In the genomic region with DNA sequence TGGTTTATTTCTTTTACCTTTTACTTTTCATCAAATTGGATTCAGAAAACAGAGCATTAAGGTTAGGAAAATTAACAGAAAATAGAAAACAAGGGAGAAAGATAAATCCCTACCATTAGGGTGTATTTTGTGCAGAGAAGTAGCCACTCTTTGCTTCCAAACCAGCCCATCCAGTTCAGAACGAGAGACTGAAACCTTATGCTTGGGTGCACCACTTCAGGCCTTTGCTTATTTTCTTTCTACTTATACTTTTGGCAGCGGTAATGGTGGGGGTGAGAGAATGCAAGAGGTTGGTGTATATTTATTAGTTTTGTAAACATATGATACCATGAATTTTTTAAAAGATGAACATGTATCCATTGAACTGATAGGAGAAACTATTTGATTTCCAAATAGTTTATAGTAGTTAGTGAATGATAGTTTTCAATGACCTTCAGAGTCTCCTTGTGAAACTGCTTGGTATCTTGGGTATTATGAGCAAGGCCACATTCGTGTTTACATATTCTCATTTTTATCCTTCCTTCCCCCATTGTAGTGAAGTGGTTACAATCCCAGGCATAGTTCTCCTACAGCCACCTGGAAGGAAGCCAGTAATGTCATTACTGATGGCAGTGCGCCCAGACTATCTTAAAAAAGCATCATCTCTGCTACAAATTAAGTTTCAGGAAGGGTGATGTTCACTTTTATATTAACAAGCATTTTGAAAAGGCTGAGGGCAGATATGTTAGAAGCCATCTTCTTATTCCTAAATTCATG, we compare ENCODE assay signal across 8 cellular contexts.
DNase-seq lines count a peak whose midpoint lies in the region; ATAC-seq and TF ChIP-seq lines count a peak whose summit lies in the region.

No MANE protein-coding gene starts in this region.

- H3K4me1 Mint-ChIP-seq in type B pancreatic cell (ENCODE audit: unreplicated experiment) (peaks cover 32% of the 10 kb centered on the region), endodermal cell (no peaks in the 10 kb centered on the region)

- peak; percentile 59 for ATAC-seq in GM18858 (IDR thresholded peaks at IDR 0.05; ENCODE audit: unreplicated experiment)
- peak; percentile 44 for ATAC-seq in HG03280 (IDR thresholded peaks at IDR 0.05; ENCODE audit: unreplicated experiment)
- peak; percentile 69 for ATAC-seq in left lobe of liver

- DNase-seq in AG04449 (ENCODE audit: low read depth, low spot score) (peak; percentile 94), NCI-H446 (lab: John Stamatoyannopoulos, UW) (peak; percentile 96), caudate nucleus (lab: John Stamatoyannopoulos, UW) (peak in 15 of 61 donors; percentile 14 to 79 (median 28)), left lobe of liver (ENCODE audit: low spot score) (peak; percentile 53), type B pancreatic cell (ENCODE audit: extremely low spot score, unreplicated experiment) (no peak), endodermal cell (no peak)

- TF ChIP-seq CTCF in AG04449 (IDR thresholded peaks at IDR 0.05; ENCODE audit: insufficient read depth, low read length, missing control alignments) (no peak), type B pancreatic cell (conservative IDR thresholded peaks at IDR 0.05) (no peak), endodermal cell (conservative IDR thresholded peaks at IDR 0.05) (no peak)

- no peaks in the 10 kb centered on the region for H3K4me1 ChIP-seq in endodermal cell (ENCODE audit: control insufficient read depth, insufficient read depth, low read length)

- H3K9ac ChIP-seq in endodermal cell (ENCODE audit: extremely low read depth, low read length, poor library complexity, severe bottlenecking): no peak overlapping the region

- H3K4me3 Mint-ChIP-seq in type B pancreatic cell: peak overlapping the region; percentile 55
- H3K4me3 Mint-ChIP-seq in endodermal cell: no peak overlapping the region

- H3K27ac ChIP-seq in caudate nucleus (ENCODE audit: low read depth, low read length): peak overlapping the region; percentile 72
- H3K27ac ChIP-seq in endodermal cell (ENCODE audit: low read depth, low read length): no peak overlapping the region

- POLR2A ChIA-PET in AG04449 (lab: Yijun Ruan, JAX): no interaction called here

- no peaks in the 10 kb centered on the region for H3K27me3 Mint-ChIP-seq in type B pancreatic cell
- H3K27me3 Mint-ChIP-seq in endodermal cell (ENCODE audit: insufficient read depth): no peaks in the 10 kb centered on the region

- peaks cover 5% of the 10 kb centered on the region for H3K9me3 Mint-ChIP-seq in type B pancreatic cell
- H3K9me3 Mint-ChIP-seq in endodermal cell: peaks cover 31% of the 10 kb centered on the region

- no peaks in the 10 kb centered on the region for H3K36me3 ChIP-seq in endodermal cell (ENCODE audit: control insufficient read depth, insufficient read depth, low read length)

- no peaks in the 10 kb centered on the region for H3K27me3 ChIP-seq in endodermal cell (ENCODE audit: control insufficient read depth, insufficient read depth, low read length, poor library complexity, severe bottlenecking)

- 86 to 94% methylated on average over 1 to 3 of the region's 4 CpGs for WGBS in endodermal cell (ENCODE audit: insufficient coverage in 1 of 2, insufficient read length in 1 of 2), 2 experiments

- peak overlapping the region; percentile 81 for H3K27ac Mint-ChIP-seq in type B pancreatic cell
- H3K27ac Mint-ChIP-seq in endodermal cell: no peak overlapping the region

- CTCF ChIA-PET in AG04449 (lab: Yijun Ruan, JAX): no interaction called here

- no peaks in the 10 kb centered on the region for H3K9me3 ChIP-seq in endodermal cell (ENCODE audit: control insufficient read depth, low read length)

- no peak overlapping the region for H3K4me3 ChIP-seq in AG04449 (ENCODE audit: low read depth, low read length)
- H3K4me3 ChIP-seq in endodermal cell (ENCODE audit: low read length): no peak overlapping the region

- H3K36me3 Mint-ChIP-seq in type B pancreatic cell (peaks cover 7% of the 10 kb centered on the region), endodermal cell (ENCODE audit: low read depth) (peaks cover 9% of the 10 kb centered on the region)

Comparison
In these comparisons a context has a peak if more than half of its experiments do, and no peak if none do; other contexts are left out.
1. DNase-seq: peak in AG04449 (single experiment), NCI-H446 (2 of 2) and left lobe of liver (single experiment); none in type B pancreatic cell (single experiment) and endodermal cell (single experiment).
2. Peak in every context shown above with its lines, with median percentiles within 50 percentile points of each other: ATAC-seq.